In genomic region chr17:58969156-58969555, GRCh38 we compare ENCODE assay signal across 13 cellular contexts.
DNase-seq lines count a peak whose midpoint lies in the region; ATAC-seq, FAIRE-seq and TF ChIP-seq lines count a peak whose summit lies in the region.
"Had no signal": no experiment of that assay in that cellular context is flagged by ENCODE, and none has a peak within 500 bp of the region (broad histone marks: within the 10 kb centered on the region; RNA-seq: fewer than 3 reads in every experiment).

No MANE protein-coding gene starts in this region.

- H3K36me3 ChIP-seq in breast epithelium: no peaks in the 10 kb centered on the region
- H3K36me3 ChIP-seq: prostate gland had no signal

- H3K9me3 Mint-ChIP-seq in stimulated activated memory B cell treated with anti-CD40 and anti-IgM and Interleukin-4, amounts not matched to agents 10 μg/mL and 1 μg/mL and 100 μg/mL, for 72 hours: no peaks in the 10 kb centered on the region
- H3K9me3 Mint-ChIP-seq: T-helper 1 cell treated with Interleukin-12 subunit alpha and Interleukin-12 subunit beta and Interleukin-4 antibody, amounts not matched to agents 30 μg/mL and 1 μg/mL, for 36 hours had no signal

- no peak for ATAC-seq in HG03280 (IDR thresholded peaks at IDR 0.05; ENCODE audit: unreplicated experiment)
- ATAC-seq in stimulated activated memory B cell treated with anti-CD40 and anti-IgM and Interleukin-4, amounts not matched to agents 10 μg/mL and 1 μg/mL and 100 μg/mL, for 72 hours: no peak
- ATAC-seq: stimulated activated naive CD8-positive, alpha-beta T cell treated with anti-CD3 and anti-CD28 coated beads, Interleukin-15, Interleukin-2, amounts not matched to agents 100 U/mL and 50 U/mL, for 24 hours had no signal

- no peaks in the 10 kb centered on the region for H3K9me3 ChIP-seq in breast epithelium
- H3K9me3 ChIP-seq: prostate gland had no signal

- H3K27me3 Mint-ChIP-seq in stimulated activated memory B cell treated with anti-CD40 and anti-IgM and Interleukin-4, amounts not matched to agents 10 μg/mL and 1 μg/mL and 100 μg/mL, for 72 hours: no peaks in the 10 kb centered on the region

- H3K27ac ChIP-seq in breast epithelium: no peak overlapping the region
- H3K27ac ChIP-seq: prostate gland had no signal

- intact Hi-C loops in breast epithelium (cut with DNase I; ENCODE audit: low total_unique reads): no loop called here

- H3K4me1 ChIP-seq in breast epithelium: no peaks in the 10 kb centered on the region
- H3K4me1 ChIP-seq: prostate gland had no signal

- H3K4me3 ChIP-seq in breast epithelium: no peak overlapping the region
- H3K4me3 ChIP-seq: prostate gland had no signal

- DNase-seq in COLO829 (ENCODE audit: low spot score) (peak; percentile 43), NCI-H1092 (lab: John Stamatoyannopoulos, UW) (peak; percentile 68), NCI-H510A treated with DMSO at 0.1 percent for 48 hours (lab: John Stamatoyannopoulos, UW) (peak; percentile 89), breast epithelium (ENCODE audit: low spot score in 2 of 2) (no peak), glomerular visceral epithelial cell (ENCODE audit: extremely low spot score) (no peak)
- DNase-seq: activated CD4-positive, alpha-beta T cell treated with anti-CD3 and anti-CD28 coated beads, Interleukin-2, amount 50 U/mL, for 4 hours; stimulated activated CD4-positive, alpha-beta T cell treated with anti-CD3 and anti-CD28 coated beads, Interleukin-2, amount 100 ng/mL, for 48 hours; stimulated activated naive CD8-positive, alpha-beta T cell treated with anti-CD3 and anti-CD28 coated beads, Interleukin-15, Interleukin-2, amounts not matched to agents 100 U/mL and 50 U/mL, for 24 hours had no signal

- no peak overlapping the region for H3K4me3 Mint-ChIP-seq in stimulated activated memory B cell treated with anti-CD40 and anti-IgM and Interleukin-4, amounts not matched to agents 10 μg/mL and 1 μg/mL and 100 μg/mL, for 72 hours
- H3K4me3 Mint-ChIP-seq: T-helper 1 cell treated with Interleukin-12 subunit alpha and Interleukin-12 subunit beta and Interleukin-4 antibody, amounts not matched to agents 30 μg/mL and 1 μg/mL, for 36 hours had no signal

- no peaks in the 10 kb centered on the region for H3K27me3 ChIP-seq in breast epithelium

- peak; percentile 95 for FAIRE-seq in islet of Langerhans (lab: Jason Lieb, UNC)

- peaks cover 4% of the 10 kb centered on the region for H3K4me1 Mint-ChIP-seq in stimulated activated memory B cell treated with anti-CD40 and anti-IgM and Interleukin-4, amounts not matched to agents 10 μg/mL and 1 μg/mL and 100 μg/mL, for 72 hours

- no peaks in the 10 kb centered on the region for H3K36me3 Mint-ChIP-seq in stimulated activated memory B cell treated with anti-CD40 and anti-IgM and Interleukin-4, amounts not matched to agents 10 μg/mL and 1 μg/mL and 100 μg/mL, for 72 hours

- TF ChIP-seq CTCF in breast epithelium (IDR thresholded peaks at IDR 0.05): no peak

- H3K27ac Mint-ChIP-seq in stimulated activated memory B cell treated with anti-CD40 and anti-IgM and Interleukin-4, amounts not matched to agents 10 μg/mL and 1 μg/mL and 100 μg/mL, for 72 hours: no peak overlapping the region
- H3K27ac Mint-ChIP-seq: T-helper 1 cell treated with Interleukin-12 subunit alpha and Interleukin-12 subunit beta and Interleukin-4 antibody, amounts not matched to agents 30 μg/mL and 1 μg/mL, for 36 hours had no signal

- TF ChIP-seq POLR2A in breast epithelium (IDR thresholded peaks at IDR 0.05): no peak

Comparison
In these comparisons a context has a peak if more than half of its experiments do, and no peak if none do; other contexts are left out.
1. DNase-seq: peak in COLO829 (single experiment), NCI-H1092 (single experiment) and NCI-H510A treated with DMSO at 0.1 percent for 48 hours (single experiment); none in breast epithelium (0 of 2) and glomerular visceral epithelial cell (single experiment).